Comparison of ENCODE assay signal across 1 cellular context in genomic region chrX:130902783-130903613, GRCh38.
TF ChIP-seq lines count a peak whose summit lies in the region.

A gene with protein sequence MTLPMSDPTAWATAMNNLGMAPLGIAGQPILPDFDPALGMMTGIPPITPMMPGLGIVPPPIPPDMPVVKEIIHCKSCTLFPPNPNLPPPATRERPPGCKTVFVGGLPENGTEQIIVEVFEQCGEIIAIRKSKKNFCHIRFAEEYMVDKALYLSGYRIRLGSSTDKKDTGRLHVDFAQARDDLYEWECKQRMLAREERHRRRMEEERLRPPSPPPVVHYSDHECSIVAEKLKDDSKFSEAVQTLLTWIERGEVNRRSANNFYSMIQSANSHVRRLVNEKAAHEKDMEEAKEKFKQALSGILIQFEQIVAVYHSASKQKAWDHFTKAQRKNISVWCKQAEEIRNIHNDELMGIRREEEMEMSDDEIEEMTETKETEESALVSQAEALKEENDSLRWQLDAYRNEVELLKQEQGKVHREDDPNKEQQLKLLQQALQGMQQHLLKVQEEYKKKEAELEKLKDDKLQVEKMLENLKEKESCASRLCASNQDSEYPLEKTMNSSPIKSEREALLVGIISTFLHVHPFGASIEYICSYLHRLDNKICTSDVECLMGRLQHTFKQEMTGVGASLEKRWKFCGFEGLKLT (minus strand): TSS chrX:130903209. CDS start chrX:130703216, 199,993 bp downstream.

TF ChIP-seq in HepG2, 621 proteins besides CTCF, POLR2A, EP300 and RAD21 (continued from another document):
- TF ChIP-seq PAXIP1 (CRISPR knock-in tag; conservative IDR thresholded peaks at IDR 0.05) = 0 out of 2 replicates have a peak, but pooled peaks have one; percentile 19
